In genomic region chr6:42141603-42142117, GRCh38 we compare ENCODE assay signal across 1 cellular context.
TF ChIP-seq lines count a peak whose summit lies in the region.

No MANE protein-coding gene starts in this region.

TF ChIP-seq in HepG2, 621 proteins besides CTCF, POLR2A, EP300 and RAD21 (continued from another document and continues in another):
- TF ChIP-seq, protein P1, sequence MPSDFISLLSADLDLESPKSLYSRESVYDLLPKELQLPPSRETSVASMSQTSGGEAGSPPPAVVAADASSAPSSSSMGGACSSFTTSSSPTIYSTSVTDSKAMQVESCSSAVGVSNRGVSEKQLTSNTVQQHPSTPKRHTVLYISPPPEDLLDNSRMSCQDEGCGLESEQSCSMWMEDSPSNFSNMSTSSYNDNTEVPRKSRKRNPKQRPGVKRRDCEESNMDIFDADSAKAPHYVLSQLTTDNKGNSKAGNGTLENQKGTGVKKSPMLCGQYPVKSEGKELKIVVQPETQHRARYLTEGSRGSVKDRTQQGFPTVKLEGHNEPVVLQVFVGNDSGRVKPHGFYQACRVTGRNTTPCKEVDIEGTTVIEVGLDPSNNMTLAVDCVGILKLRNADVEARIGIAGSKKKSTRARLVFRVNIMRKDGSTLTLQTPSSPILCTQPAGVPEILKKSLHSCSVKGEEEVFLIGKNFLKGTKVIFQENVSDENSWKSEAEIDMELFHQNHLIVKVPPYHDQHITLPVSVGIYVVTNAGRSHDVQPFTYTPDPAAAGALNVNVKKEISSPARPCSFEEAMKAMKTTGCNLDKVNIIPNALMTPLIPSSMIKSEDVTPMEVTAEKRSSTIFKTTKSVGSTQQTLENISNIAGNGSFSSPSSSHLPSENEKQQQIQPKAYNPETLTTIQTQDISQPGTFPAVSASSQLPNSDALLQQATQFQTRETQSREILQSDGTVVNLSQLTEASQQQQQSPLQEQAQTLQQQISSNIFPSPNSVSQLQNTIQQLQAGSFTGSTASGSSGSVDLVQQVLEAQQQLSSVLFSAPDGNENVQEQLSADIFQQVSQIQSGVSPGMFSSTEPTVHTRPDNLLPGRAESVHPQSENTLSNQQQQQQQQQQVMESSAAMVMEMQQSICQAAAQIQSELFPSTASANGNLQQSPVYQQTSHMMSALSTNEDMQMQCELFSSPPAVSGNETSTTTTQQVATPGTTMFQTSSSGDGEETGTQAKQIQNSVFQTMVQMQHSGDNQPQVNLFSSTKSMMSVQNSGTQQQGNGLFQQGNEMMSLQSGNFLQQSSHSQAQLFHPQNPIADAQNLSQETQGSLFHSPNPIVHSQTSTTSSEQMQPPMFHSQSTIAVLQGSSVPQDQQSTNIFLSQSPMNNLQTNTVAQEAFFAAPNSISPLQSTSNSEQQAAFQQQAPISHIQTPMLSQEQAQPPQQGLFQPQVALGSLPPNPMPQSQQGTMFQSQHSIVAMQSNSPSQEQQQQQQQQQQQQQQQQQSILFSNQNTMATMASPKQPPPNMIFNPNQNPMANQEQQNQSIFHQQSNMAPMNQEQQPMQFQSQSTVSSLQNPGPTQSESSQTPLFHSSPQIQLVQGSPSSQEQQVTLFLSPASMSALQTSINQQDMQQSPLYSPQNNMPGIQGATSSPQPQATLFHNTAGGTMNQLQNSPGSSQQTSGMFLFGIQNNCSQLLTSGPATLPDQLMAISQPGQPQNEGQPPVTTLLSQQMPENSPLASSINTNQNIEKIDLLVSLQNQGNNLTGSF (CRISPR knock-in tag; IDR thresholded peaks at IDR 0.05) = no peak
- TF ChIP-seq KAT7 (CRISPR knock-in tag; IDR thresholded peaks at IDR 0.05; ENCODE audit: borderline replicate concordance) (no peak), POLR2AphosphoS2 (IDR thresholded peaks at IDR 0.05; ENCODE audit: low read depth, low read length) (no peak), PHF21A (CRISPR knock-in tag; IDR thresholded peaks at IDR 0.05) (no peak), ZNF17 (CRISPR knock-in tag; IDR thresholded peaks at IDR 0.05) (no peak), ARNT2 (CRISPR knock-in tag; IDR thresholded peaks at IDR 0.05; ENCODE audit: low read depth) (no peak), BCL3 (CRISPR knock-in tag; IDR thresholded peaks at IDR 0.05) (no peak; the same call in 1 of the 2 replicates), PRMT3 (CRISPR knock-in tag; IDR thresholded peaks at IDR 0.05; ENCODE audit: borderline replicate concordance, low read depth) (no peak), ZFP91 (CRISPR knock-in tag; IDR thresholded peaks at IDR 0.05; ENCODE audit: borderline replicate concordance) (0 out of 2 replicates have a peak, but pooled peaks have one; percentile 11), ZBTB3 (CRISPR knock-in tag; IDR thresholded peaks at IDR 0.05; ENCODE audit: borderline replicate concordance, low read depth) (no peak), XRCC5 (optimal IDR thresholded peaks at IDR 0.05; ENCODE audit: low read length) (no peak), NCOR1 (IDR thresholded peaks at IDR 0.05; ENCODE audit: borderline replicate concordance, low read length) (no peak), HNF1A (IDR thresholded peaks at IDR 0.05; ENCODE audit: low read depth) (no peak), HNF1A (CRISPR knock-in tag; IDR thresholded peaks at IDR 0.05; ENCODE audit: borderline replicate concordance) (no peak), ETV5 (CRISPR knock-in tag; IDR thresholded peaks at IDR 0.05; ENCODE audit: borderline replicate concordance) (no peak), STAG1 (CRISPR knock-in tag; IDR thresholded peaks at IDR 0.05) (no peak), SMAD3 (CRISPR knock-in tag; IDR thresholded peaks at IDR 0.05) (no peak), THAP9 (CRISPR knock-in tag; IDR thresholded peaks at IDR 0.05; ENCODE audit: borderline replicate concordance) (no peak; the same call in 1 of the 2 replicates), MAF1 (CRISPR knock-in tag; IDR thresholded peaks at IDR 0.05; ENCODE audit: borderline replicate concordance) (no peak), MAZ (IDR thresholded peaks at IDR 0.05; ENCODE audit: borderline replicate concordance, low read depth, low read length) (no peak), MAZ (CRISPR knock-in tag; IDR thresholded peaks at IDR 0.05; ENCODE audit: low read depth) (peak; percentile 48; the same call in 1 of the 2 replicates), MAX (IDR thresholded peaks at IDR 0.05) (peak; percentile 75; the same call in 1 of the 2 replicates), ZNF143 (CRISPR knock-in tag; IDR thresholded peaks at IDR 0.05) (0 out of 2 replicates have a peak, but pooled peaks have one; percentile 35), HNF4A (CRISPR knock-in tag; IDR thresholded peaks at IDR 0.05) (no peak), ZNF557 (CRISPR knock-in tag; IDR thresholded peaks at IDR 0.05) (no peak), IKZF4 (CRISPR knock-in tag; IDR thresholded peaks at IDR 0.05; ENCODE audit: borderline replicate concordance, low read depth, not compliant biosample characterization) (no peak), ZBTB7A (CRISPR knock-in tag; IDR thresholded peaks at IDR 0.05) (no peak)
- TF ChIP-seq, protein P2, sequence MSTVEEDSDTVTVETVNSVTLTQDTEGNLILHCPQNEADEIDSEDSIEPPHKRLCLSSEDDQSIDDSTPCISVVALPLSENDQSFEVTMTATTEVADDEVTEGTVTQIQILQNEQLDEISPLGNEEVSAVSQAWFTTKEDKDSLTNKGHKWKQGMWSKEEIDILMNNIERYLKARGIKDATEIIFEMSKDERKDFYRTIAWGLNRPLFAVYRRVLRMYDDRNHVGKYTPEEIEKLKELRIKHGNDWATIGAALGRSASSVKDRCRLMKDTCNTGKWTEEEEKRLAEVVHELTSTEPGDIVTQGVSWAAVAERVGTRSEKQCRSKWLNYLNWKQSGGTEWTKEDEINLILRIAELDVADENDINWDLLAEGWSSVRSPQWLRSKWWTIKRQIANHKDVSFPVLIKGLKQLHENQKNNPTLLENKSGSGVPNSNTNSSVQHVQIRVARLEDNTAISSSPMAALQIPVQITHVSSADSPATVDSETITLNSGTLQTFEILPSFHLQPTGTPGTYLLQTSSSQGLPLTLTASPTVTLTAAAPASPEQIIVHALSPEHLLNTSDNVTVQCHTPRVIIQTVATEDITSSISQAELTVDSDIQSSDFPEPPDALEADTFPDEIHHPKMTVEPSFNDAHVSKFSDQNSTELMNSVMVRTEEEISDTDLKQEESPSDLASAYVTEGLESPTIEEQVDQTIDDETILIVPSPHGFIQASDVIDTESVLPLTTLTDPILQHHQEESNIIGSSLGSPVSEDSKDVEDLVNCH (CRISPR knock-in tag; IDR thresholded peaks at IDR 0.05) = no peak
- TF ChIP-seq, protein P3, sequence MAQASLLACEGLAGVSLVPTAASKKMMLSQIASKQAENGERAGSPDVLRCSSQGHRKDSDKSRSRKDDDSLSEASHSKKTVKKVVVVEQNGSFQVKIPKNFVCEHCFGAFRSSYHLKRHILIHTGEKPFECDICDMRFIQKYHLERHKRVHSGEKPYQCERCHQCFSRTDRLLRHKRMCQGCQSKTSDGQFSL (CRISPR knock-in tag; IDR thresholded peaks at IDR 0.05) = peak; percentile 83
- TF ChIP-seq, protein P4, sequence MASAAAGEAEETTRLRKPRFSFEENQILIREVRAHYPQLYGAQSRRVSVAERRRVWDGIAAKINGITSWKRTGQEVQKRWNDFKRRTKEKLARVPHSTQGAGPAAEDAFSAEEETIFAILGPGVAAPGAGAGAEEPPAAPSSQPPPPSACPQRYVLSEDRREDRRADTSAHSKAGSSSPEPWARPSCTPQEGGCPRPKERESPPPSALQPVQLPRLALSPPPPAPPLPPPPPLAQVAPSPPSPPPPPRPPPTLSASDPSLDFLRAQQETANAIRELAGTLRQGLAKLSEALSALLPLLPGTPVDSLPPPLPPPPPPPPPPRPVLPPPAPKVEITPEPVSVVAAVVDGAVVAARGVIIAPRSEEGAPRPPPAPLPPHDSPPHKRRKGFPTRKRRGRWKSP (CRISPR knock-in tag; IDR thresholded peaks at IDR 0.05) = peak; percentile 64; the same call in 1 of the 2 replicates
